ENCODE assay signal across 24 cellular contexts in the genomic region with DNA sequence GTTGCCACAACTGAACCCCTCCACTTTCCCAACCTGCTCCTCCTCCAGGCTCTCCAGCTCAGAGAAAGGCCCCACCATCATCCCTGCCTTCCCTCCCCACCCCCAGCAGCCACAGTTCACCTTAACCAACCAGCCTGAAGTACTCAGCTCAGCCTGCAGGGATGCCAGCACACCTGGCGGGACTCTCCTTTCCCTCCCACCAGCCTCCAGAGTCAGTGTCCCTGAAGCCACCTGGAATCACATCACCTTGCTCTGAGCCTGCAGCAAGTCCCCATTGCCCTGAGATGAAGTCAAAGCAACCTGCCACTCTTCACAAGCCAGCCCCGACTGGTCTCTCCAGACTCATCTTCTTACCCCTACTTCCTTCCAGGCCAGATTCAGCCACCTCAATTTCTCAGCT. TPM values are rescaled to one million over a fixed set of nuclear protein-coding genes. Genes with fewer than 3 reads are reported as not detected.
DNase-seq lines count a peak whose midpoint lies in the region; ATAC-seq and TF ChIP-seq lines count a peak whose summit lies in the region.
"Had no signal": no experiment of that assay in that cellular context is flagged by ENCODE, and none has a peak within 500 bp of the region (broad histone marks: within the 10 kb centered on the region; RNA-seq: fewer than 3 reads in every experiment).

No MANE protein-coding gene starts in this region.

- CTCF ChIA-PET in RWPE1 (lab: Yijun Ruan, JAX) = interaction anchor here (0.6 kb wide), 2 partner anchors 798 to 1632 kb away, joined by 3 read pairs; no protein-coding TSS in a partner anchor

- H3K27ac ChIP-seq in BLaER1 (no peak overlapping the region), RWPE1 (peak overlapping the region; percentile 0; the same call in 1 of the 2 replicates)
- H3K27ac ChIP-seq: HL-60, neutrophil, SK-N-MC had no signal

- no peaks in the 10 kb centered on the region for H3K27me3 ChIP-seq in BLaER1

- H3K4me2 ChIP-seq in BLaER1 = peak overlapping the region; percentile 81; the same call in 1 of the 2 replicates

- H3K36me3 ChIP-seq in BLaER1 (no peaks in the 10 kb centered on the region), ES-I3 (ENCODE audit: insufficient read depth, low read length) (no peaks in the 10 kb centered on the region)
- H3K36me3 ChIP-seq: neutrophil had no signal

- H3K9ac ChIP-seq in BLaER1 (no peak overlapping the region), ES-I3 (ENCODE audit: low read depth, low read length) (peak overlapping the region; percentile 35)

- no peaks in the 10 kb centered on the region for H3K9me3 ChIP-seq in BLaER1
- no peaks in the 10 kb centered on the region for H3K9me3 ChIP-seq in ES-I3 (ENCODE audit: control insufficient read depth, insufficient read depth, low read length)
- H3K9me3 ChIP-seq: neutrophil had no signal

- POLR2A ChIA-PET in RWPE1 (lab: Yijun Ruan, JAX; ENCODE audit: low non-redundant PET) = no interaction called here

- no peak for DNase-seq in RWPE1 (ENCODE audit: low spot score)
- DNase-seq in NCI-H2081 treated with DMSO at 0.1 percent for 48 hours (lab: John Stamatoyannopoulos, UW) = no peak
- DNase-seq in mesenteric fat pad (ENCODE audit: low spot score) = no peak
- DNase-seq in cortex of kidney (lab: John Stamatoyannopoulos, UW) = no peak
- no peak for DNase-seq in COLO829 (ENCODE audit: low spot score)
- DNase-seq: activated CD4-positive, alpha-beta T cell treated with anti-CD3 and anti-CD28 coated beads for 36 hours; activated effector memory CD4-positive, alpha-beta T cell treated with Interleukin-2 at 50 U/mL for 16 hours; C1 segment of cervical spinal cord; DND-41; foreskin melanocyte; Kasumi-1; left colon; NCI-H146; NCI-H2171 treated with DMSO at 0.1 percent for 48 hours; stimulated activated CD4-positive, alpha-beta T cell treated with anti-CD3 and anti-CD28 coated beads, Interleukin-15, amount 100 ng/mL, for 24 hours; stimulated activated naive CD4-positive, alpha-beta T cell treated with Interleukin-2 at 50 U/mL for 16 hours; T-helper 17 cell had no signal

- no peaks in the 10 kb centered on the region for H4K20me1 ChIP-seq in BLaER1

- no peak overlapping the region for H3K4me3 ChIP-seq in BLaER1
- H3K4me3 ChIP-seq: GM12878, SK-N-MC had no signal

- no peak for TF ChIP-seq CTCF in RWPE1 (conservative IDR thresholded peaks at IDR 0.05; ENCODE audit: low read depth)

- H3K4me1 ChIP-seq in BLaER1 (peaks cover 35% of the 10 kb centered on the region), ES-I3 (ENCODE audit: insufficient read depth, low read length) (peaks cover 27% of the 10 kb centered on the region)

- peak; percentile 24 for ATAC-seq in esophagus mucosa
- ATAC-seq: activated CD4-positive, alpha-beta T cell treated with anti-CD3 and anti-CD28 coated beads for 36 hours; GM12878; left colon; T-helper 17 cell had no signal

RNA-seq across cellular contexts. Expression of a gene that starts 26.2 kb away (rescaled TPM):
- total RNA-seq in esophagus mucosa = 43.6 TPM
- 34.2 TPM for total RNA-seq in mesenteric fat pad
